In the genomic region with DNA sequence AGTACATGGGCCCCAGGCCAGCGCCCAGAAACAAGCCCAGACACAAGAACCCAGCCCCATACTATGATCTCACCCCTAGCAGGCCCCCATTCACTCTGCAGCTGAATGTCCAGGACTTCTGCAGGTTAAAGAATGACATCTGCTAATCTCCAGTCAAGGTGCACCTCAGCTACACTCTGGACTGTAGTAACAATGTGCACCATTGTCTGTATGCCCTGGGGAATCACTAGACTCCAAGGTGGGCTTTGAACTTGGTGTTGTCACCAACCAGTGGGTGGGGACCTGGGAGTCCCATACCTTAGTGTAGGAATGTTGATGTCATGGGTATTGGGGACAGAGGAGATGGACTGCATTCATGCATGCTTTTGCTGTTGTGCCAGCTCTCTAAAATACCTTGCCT, we compare ENCODE assay signal across 27 cellular contexts.
"Had no signal": no experiment of that assay in that cellular context is flagged by ENCODE, and none has a peak within 500 bp of the region (broad histone marks: within the 10 kb centered on the region; RNA-seq: fewer than 3 reads in every experiment).

No MANE protein-coding gene starts in this region.

- FAIRE-seq: urothelium cell line had no signal

- H3K27me3 ChIP-seq: stomach, suprapubic skin, testis, thyroid gland, tibial artery, tibial nerve, transverse colon, upper lobe of left lung, upper lobe of right lung, uterus, vagina had no signal

- H3K36me3 ChIP-seq: stomach, suprapubic skin, thoracic aorta, thyroid gland, tibial artery, tibial nerve, transverse colon, upper lobe of left lung, upper lobe of right lung, uterus, vagina had no signal

- H3K4me1 ChIP-seq: stomach, suprapubic skin, thyroid gland, tibial artery, tibial nerve, transverse colon, upper lobe of left lung, upper lobe of right lung, uterus, vagina had no signal

- H3K9me3 ChIP-seq: testis, thyroid gland had no signal

- H3K27ac ChIP-seq: stomach, suprapubic skin, testis, thoracic aorta, thyroid gland, tibial artery, tibial nerve, transverse colon, upper lobe of right lung, uterus, vagina had no signal

- H3K4me3 ChIP-seq: stomach, suprapubic skin, testis, thoracic aorta, thyroid gland, tibial artery, tibial nerve, transverse colon, upper lobe of left lung, upper lobe of right lung, uterus, vagina had no signal

- ATAC-seq: stimulated activated effector memory CD8-positive, alpha-beta T cell treated with anti-CD3 and anti-CD28 coated beads, Interleukin-12 subunit alpha, Interleukin-12 subunit beta, amount 100 ng/mL, for 72 hours; stimulated activated memory B cell treated with anti-CD40 and anti-IgM and Interleukin-4, amounts not matched to agents 10 μg/mL and 1 μg/mL and 100 μg/mL, for 72 hours; stimulated activated naive B cell treated with anti-CD40 and anti-IgM and Interleukin-4, amounts not matched to agents 10 μg/mL and 1 μg/mL and 100 μg/mL, for 72 hours; stimulated activated naive CD8-positive, alpha-beta T cell treated with anti-CD3 and anti-CD28 coated beads, Interleukin-15, amount 100 ng/mL, for 72 hours; stimulated activated naive CD8-positive, alpha-beta T cell treated with anti-CD3 and anti-CD28 coated beads, Interleukin-15, Interleukin-2, amounts not matched to agents 100 U/mL and 50 U/mL, for 24 hours; upper lobe of right lung had no signal

- DNase-seq: stimulated activated CD4-positive, alpha-beta T cell treated with anti-CD3 and anti-CD28 coated beads, Interleukin-2, amount 100 ng/mL, for 48 hours; stimulated activated CD4-positive, alpha-beta T cell treated with anti-CD3 and anti-CD28 coated beads, Interleukin-4, amount 100 ng/mL, for 1 hour; stimulated activated CD4-positive, alpha-beta T cell treated with anti-CD3 and anti-CD28 coated beads, Interleukin-4, amount 100 ng/mL, for 24 hours; stimulated activated CD4-positive, alpha-beta T cell treated with anti-CD3 and anti-CD28 coated beads, Interleukin-4, amount 100 ng/mL, for 4 hours; stimulated activated CD8-positive, alpha-beta memory T cell treated with anti-CD3 and anti-CD28 coated beads, Interleukin-4, amount 100 ng/mL, for 48 hours; stimulated activated naive B cell treated with anti-CD40 and anti-IgM and Interleukin-4, amounts not matched to agents 10 μg/mL and 1 μg/mL and 100 μg/mL, for 72 hours; stimulated activated naive CD4-positive, alpha-beta T cell; stimulated activated naive CD4-positive, alpha-beta T cell treated with Interleukin-2 at 50 U/mL for 16 hours; stimulated activated naive CD8-positive, alpha-beta T cell treated with anti-CD3 and anti-CD28 coated beads, Interleukin-15, amount 100 ng/mL, for 72 hours; stimulated activated naive CD8-positive, alpha-beta T cell treated with anti-CD3 and anti-CD28 coated beads, Interleukin-15, Interleukin-2, amounts not matched to agents 100 U/mL and 50 U/mL, for 24 hours; stomach; substantia nigra; testis; thyroid gland; tibial artery; transverse colon; trophoblast cell; upper lobe of left lung; upper lobe of right lung; uterus had no signal
